Comparison of ENCODE assay signal across 8 cellular contexts in the genomic region with DNA sequence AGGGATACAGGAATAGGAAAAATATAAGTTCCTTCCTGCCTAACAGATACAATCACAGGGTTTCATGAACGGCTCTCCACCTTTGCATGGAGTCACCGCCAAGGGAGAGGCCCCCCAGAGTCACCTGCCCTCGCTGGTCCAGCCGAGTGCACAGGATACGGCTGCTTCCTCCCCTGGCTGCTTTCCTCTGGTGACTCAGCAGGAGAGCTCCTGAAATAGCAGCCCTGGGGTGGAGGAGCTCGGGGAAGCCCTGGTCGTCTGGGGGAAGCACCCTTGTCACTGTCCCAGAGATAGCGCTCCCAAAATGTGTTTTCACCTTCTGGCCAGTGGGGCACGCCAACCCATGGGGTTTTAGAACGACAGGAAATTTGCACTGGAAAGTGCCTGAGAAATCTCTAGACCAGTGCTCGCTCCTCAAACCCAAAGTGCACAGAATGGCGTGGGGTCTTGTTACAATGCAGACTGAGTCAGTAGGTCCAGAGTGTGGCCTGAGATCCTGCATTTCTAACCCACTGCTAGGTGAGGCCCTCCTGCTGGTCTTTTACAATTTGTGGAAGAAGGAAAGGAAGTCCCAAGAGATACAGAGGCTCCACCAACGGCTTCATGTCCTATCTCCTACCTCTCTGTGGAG. TPM values are rescaled to one million over a fixed set of nuclear protein-coding genes. Genes with fewer than 3 reads are reported as not detected.
A peak's percentile ranks its signal among the peaks of the same experiment; 100 is the strongest.
DNase-seq lines count a peak whose midpoint lies in the region; ATAC-seq lines count a peak whose summit lies in the region.
"Had no signal": no experiment of that assay in that cellular context is flagged by ENCODE, and none has a peak within 500 bp of the region (broad histone marks: within the 10 kb centered on the region; RNA-seq: fewer than 3 reads in every experiment).

No MANE protein-coding gene starts in this region.

- H3K9me3 Mint-ChIP-seq in stimulated activated effector memory CD8-positive, alpha-beta T cell treated with anti-CD3 and anti-CD28 coated beads, Interleukin-12 subunit alpha, Interleukin-12 subunit beta, amount 100 ng/mL, for 72 hours = no peaks in the 10 kb centered on the region
- H3K9me3 Mint-ChIP-seq: activated CD4-positive, alpha-beta T cell treated with anti-CD3 and anti-CD28 coated beads, Interleukin-2, amount 10 ng/mL, durations not matched to agents 24 days and 14 days had no signal

- no peak overlapping the region for H3K27ac Mint-ChIP-seq in stimulated activated effector memory CD8-positive, alpha-beta T cell treated with anti-CD3 and anti-CD28 coated beads, Interleukin-12 subunit alpha, Interleukin-12 subunit beta, amount 100 ng/mL, for 72 hours
- H3K27ac Mint-ChIP-seq: activated CD4-positive, alpha-beta T cell treated with anti-CD3 and anti-CD28 coated beads, Interleukin-2, amount 10 ng/mL, durations not matched to agents 24 days and 14 days had no signal

- H3K36me3 Mint-ChIP-seq in stimulated activated effector memory CD8-positive, alpha-beta T cell treated with anti-CD3 and anti-CD28 coated beads, Interleukin-12 subunit alpha, Interleukin-12 subunit beta, amount 100 ng/mL, for 72 hours = no peaks in the 10 kb centered on the region

- H3K4me1 Mint-ChIP-seq in stimulated activated effector memory CD8-positive, alpha-beta T cell treated with anti-CD3 and anti-CD28 coated beads, Interleukin-12 subunit alpha, Interleukin-12 subunit beta, amount 100 ng/mL, for 72 hours = no peaks in the 10 kb centered on the region
- H3K4me1 Mint-ChIP-seq: activated CD4-positive, alpha-beta T cell treated with anti-CD3 and anti-CD28 coated beads, Interleukin-2, amount 10 ng/mL, durations not matched to agents 24 days and 14 days had no signal

- peak; percentile 78 for DNase-seq in M059J (ENCODE audit: low read depth)
- DNase-seq in glomerular endothelial cell (ENCODE audit: extremely low read depth, low read depth, low spot score) = peak; percentile 63
- DNase-seq in stimulated activated naive CD8-positive, alpha-beta T cell treated with anti-CD3 and anti-CD28 coated beads, Interleukin-15, Interleukin-2, amounts not matched to agents 100 U/mL and 50 U/mL, for 24 hours = peak; percentile 11
- DNase-seq in stimulated activated effector memory CD8-positive, alpha-beta T cell treated with anti-CD3 and anti-CD28 coated beads, Interleukin-12 subunit alpha, Interleukin-12 subunit beta, amount 100 ng/mL, for 72 hours (ENCODE audit: low spot score in 2 of 2) = no peak
- no peak for DNase-seq in activated CD4-positive, alpha-beta T cell treated with anti-CD3 and anti-CD28 coated beads for 1 hour
- DNase-seq: activated CD4-positive, alpha-beta T cell treated with anti-CD3 and anti-CD28 coated beads, Interleukin-2, amount 10 ng/mL, durations not matched to agents 24 days and 14 days had no signal

- no peak overlapping the region for H3K4me3 Mint-ChIP-seq in stimulated activated effector memory CD8-positive, alpha-beta T cell treated with anti-CD3 and anti-CD28 coated beads, Interleukin-12 subunit alpha, Interleukin-12 subunit beta, amount 100 ng/mL, for 72 hours
- H3K4me3 Mint-ChIP-seq: activated CD4-positive, alpha-beta T cell treated with anti-CD3 and anti-CD28 coated beads, Interleukin-2, amount 10 ng/mL, durations not matched to agents 24 days and 14 days had no signal

- ATAC-seq in GM21390 (IDR thresholded peaks at IDR 0.05; ENCODE audit: unreplicated experiment) (peak; percentile 80), HG03196 (IDR thresholded peaks at IDR 0.05; ENCODE audit: unreplicated experiment) (no peak)
- peak; percentile 55 for ATAC-seq in stimulated activated naive CD8-positive, alpha-beta T cell treated with anti-CD3 and anti-CD28 coated beads, Interleukin-15, Interleukin-2, amounts not matched to agents 100 U/mL and 50 U/mL, for 24 hours
- no peak for ATAC-seq in stimulated activated effector memory CD8-positive, alpha-beta T cell treated with anti-CD3 and anti-CD28 coated beads, Interleukin-12 subunit alpha, Interleukin-12 subunit beta, amount 100 ng/mL, for 72 hours

RNA-seq across cellular contexts. Expression of a gene that starts 35.9 kb away (rescaled TPM):
- 1.0 and 1.2 TPM in 2 replicates for total RNA-seq in M059J (2014; rRNA removed; shearing (Covaris generic))
- 6.8 and 8.3 TPM in 2 replicates for total RNA-seq in glomerular endothelial cell

Comparison
In these comparisons a context has a peak if more than half of its experiments do, and no peak if none do; other contexts are left out.
1. ATAC-seq: peak in GM21390 (single experiment) and stimulated activated naive CD8-positive, alpha-beta T cell treated with anti-CD3 and anti-CD28 coated beads, Interleukin-15, Interleukin-2, amounts not matched to agents 100 U/mL and 50 U/mL, for 24 hours (single experiment); none in HG03196 (single experiment) and stimulated activated effector memory CD8-positive, alpha-beta T cell treated with anti-CD3 and anti-CD28 coated beads, Interleukin-12 subunit alpha, Interleukin-12 subunit beta, amount 100 ng/mL, for 72 hours (single experiment).
2. DNase-seq: peak in M059J (single experiment), glomerular endothelial cell (single experiment) and stimulated activated naive CD8-positive, alpha-beta T cell treated with anti-CD3 and anti-CD28 coated beads, Interleukin-15, Interleukin-2, amounts not matched to agents 100 U/mL and 50 U/mL, for 24 hours (single experiment); none in stimulated activated effector memory CD8-positive, alpha-beta T cell treated with anti-CD3 and anti-CD28 coated beads, Interleukin-12 subunit alpha, Interleukin-12 subunit beta, amount 100 ng/mL, for 72 hours (0 of 2) and activated CD4-positive, alpha-beta T cell treated with anti-CD3 and anti-CD28 coated beads for 1 hour (single experiment).